In the genomic region with DNA sequence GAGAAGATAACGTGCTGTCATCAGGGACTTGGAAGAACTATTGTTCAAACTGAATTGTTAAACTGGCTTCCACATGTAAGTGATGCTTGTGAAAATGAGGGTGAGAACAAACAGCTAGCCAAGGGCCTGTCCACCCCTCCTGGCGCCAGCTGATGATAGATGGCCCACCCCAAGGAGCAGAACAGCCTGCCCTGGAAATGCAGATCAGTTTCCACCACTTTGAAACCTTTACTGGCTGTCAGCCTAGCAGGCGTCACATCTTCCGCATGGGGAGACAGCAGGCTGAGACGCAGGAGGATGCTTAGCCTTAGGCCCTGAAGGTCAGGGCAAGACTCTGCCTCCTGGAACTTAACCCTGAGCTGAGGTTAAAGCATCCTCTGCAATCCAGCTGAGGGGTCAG, we compare ENCODE assay signal across 16 cellular contexts. TPM values are rescaled to one million over a fixed set of nuclear protein-coding genes. Genes with fewer than 3 reads are reported as not detected.
A peak's percentile ranks its signal among the peaks of the same experiment; 100 is the strongest.
DNase-seq lines count a peak whose midpoint lies in the region; FAIRE-seq and TF ChIP-seq lines count a peak whose summit lies in the region.
"Had no signal": no experiment of that assay in that cellular context is flagged by ENCODE, and none has a peak within 500 bp of the region (broad histone marks: within the 10 kb centered on the region; RNA-seq: fewer than 3 reads in every experiment).

No MANE protein-coding gene starts in this region.

- peak; percentile 13 for FAIRE-seq in urothelium cell line (lab: Jason Lieb, UNC)

- no peaks in the 10 kb centered on the region for H3K36me3 ChIP-seq in H7 (replicated peaks; ENCODE audit: control insufficient read depth, insufficient read depth, low read length)
- no peaks in the 10 kb centered on the region for H3K36me3 ChIP-seq in fibroblast of lung (ENCODE audit: control insufficient read depth, insufficient read depth, low read length)
- no peaks in the 10 kb centered on the region for H3K36me3 ChIP-seq in neural progenitor cell
- H3K36me3 ChIP-seq: BLaER1, HAP-1 had no signal

- no peaks in the 10 kb centered on the region for H3K79me2 ChIP-seq in fibroblast of lung (ENCODE audit: control insufficient read depth, insufficient read depth, low read length)
- no peaks in the 10 kb centered on the region for H3K79me2 ChIP-seq in neural progenitor cell (ENCODE audit: low read depth)

- H3K4me2 ChIP-seq in fibroblast of lung (ENCODE audit: extremely low read depth, insufficient read depth, low read length) (no peak overlapping the region), neural progenitor cell (no peak overlapping the region)
- H3K4me2 ChIP-seq: BLaER1 had no signal

- H3K9me3 Mint-ChIP-seq in neural progenitor cell: no peaks in the 10 kb centered on the region
- no peaks in the 10 kb centered on the region for H3K9me3 Mint-ChIP-seq in activated CD4-positive, alpha-beta T cell treated with anti-CD3 and anti-CD28 coated beads, Interleukin-2, amount 10 ng/mL, durations not matched to agents 24 days and 14 days
- H3K9me3 Mint-ChIP-seq: CD8-positive, alpha-beta memory T cell had no signal

- no peak for TF ChIP-seq CTCF in fibroblast of lung (conservative IDR thresholded peaks at IDR 0.05 in 1 of 2, IDR thresholded peaks at IDR 0.05 in 1 of 2; ENCODE audit: low read depth in 1 of 2, low read length in 2 of 2)
- TF ChIP-seq CTCF in neural progenitor cell (IDR thresholded peaks at IDR 0.05): no peak

- intact Hi-C loops in activated CD4-positive, alpha-beta T cell treated with anti-CD3 and anti-CD28 coated beads, Interleukin-2, amount 10 ng/mL, durations not matched to agents 24 days and 14 days (cut with micrococcal nuclease): no loop called here

- H3F3A ChIP-seq in neural progenitor cell (ENCODE audit: low read depth): no peaks in the 10 kb centered on the region

- no peaks in the 10 kb centered on the region for H3K36me3 Mint-ChIP-seq in neural progenitor cell
- H3K36me3 Mint-ChIP-seq in activated CD4-positive, alpha-beta T cell treated with anti-CD3 and anti-CD28 coated beads, Interleukin-2, amount 10 ng/mL, durations not matched to agents 24 days and 14 days (ENCODE audit: low read depth): no peaks in the 10 kb centered on the region

- H4K20me1 ChIP-seq in fibroblast of lung (ENCODE audit: control insufficient read depth, extremely low read depth, insufficient read depth, low read length): no peaks in the 10 kb centered on the region
- no peaks in the 10 kb centered on the region for H4K20me1 ChIP-seq in neural progenitor cell (ENCODE audit: low read depth)
- H4K20me1 ChIP-seq: BLaER1 had no signal

- H3K4me1 ChIP-seq in fibroblast of lung (ENCODE audit: control insufficient read depth, extremely low read depth, insufficient read depth, low read length): peaks cover 9% of the 10 kb centered on the region
- no peaks in the 10 kb centered on the region for H3K4me1 ChIP-seq in neural progenitor cell

- H3K9me3 ChIP-seq in fibroblast of lung (ENCODE audit: control insufficient read depth, insufficient read depth, low read depth, low read length) (no peaks in the 10 kb centered on the region), neural progenitor cell (ENCODE audit: low read depth) (no peaks in the 10 kb centered on the region)
- H3K9me3 ChIP-seq: BLaER1, Caco-2, HAP-1 had no signal

- peaks cover 5% of the 10 kb centered on the region for H3K27me3 Mint-ChIP-seq in neural progenitor cell (ENCODE audit: insufficient read depth, low read depth)
- H3K27me3 Mint-ChIP-seq in activated CD4-positive, alpha-beta T cell treated with anti-CD3 and anti-CD28 coated beads, Interleukin-2, amount 10 ng/mL, durations not matched to agents 24 days and 14 days: no peaks in the 10 kb centered on the region

- no peaks in the 10 kb centered on the region; the same call in 1 of the 2 replicates for H3K27me3 ChIP-seq in H7 (ENCODE audit: control insufficient read depth, insufficient read depth, low read length)
- no peaks in the 10 kb centered on the region for H3K27me3 ChIP-seq in fibroblast of lung (ENCODE audit: control insufficient read depth, insufficient read depth, low read length)
- no peaks in the 10 kb centered on the region for H3K27me3 ChIP-seq in neural progenitor cell
- H3K27me3 ChIP-seq: BLaER1 had no signal

- no peak overlapping the region for H3K4me3 ChIP-seq in H7 (ENCODE audit: insufficient read depth, low read depth, low read length)
- no peak overlapping the region for H3K4me3 ChIP-seq in fibroblast of lung (replicated peaks in 1 of 4; ENCODE audit: control extremely low read depth in 1 of 4, insufficient read depth in 1 of 4, low read depth in 3 of 4, low read length in 4 of 4)
- H3K4me3 ChIP-seq in neural progenitor cell: no peak overlapping the region
- H3K4me3 ChIP-seq: BLaER1, GM23248, HAP-1 had no signal

- H3K27ac Mint-ChIP-seq in neural progenitor cell: no peak overlapping the region
- H3K27ac Mint-ChIP-seq in activated CD4-positive, alpha-beta T cell treated with anti-CD3 and anti-CD28 coated beads, Interleukin-2, amount 10 ng/mL, durations not matched to agents 24 days and 14 days: no peak overlapping the region
- H3K27ac Mint-ChIP-seq: CD8-positive, alpha-beta memory T cell had no signal

- H3K4me3 Mint-ChIP-seq in neural progenitor cell: peak overlapping the region; percentile 5
- no peak overlapping the region for H3K4me3 Mint-ChIP-seq in activated CD4-positive, alpha-beta T cell treated with anti-CD3 and anti-CD28 coated beads, Interleukin-2, amount 10 ng/mL, durations not matched to agents 24 days and 14 days
- H3K4me3 Mint-ChIP-seq: CD8-positive, alpha-beta memory T cell had no signal

- no peak overlapping the region for H3K27ac ChIP-seq in fibroblast of lung (ENCODE audit: insufficient read depth, low read length)
- no peak overlapping the region for H3K27ac ChIP-seq in neural progenitor cell
- H3K27ac ChIP-seq: BLaER1, GM23248 had no signal

- H2AFZ ChIP-seq in fibroblast of lung (ENCODE audit: low read length) (peak overlapping the region; percentile 10), neural progenitor cell (replicated peaks) (no peak overlapping the region)
- H2AFZ ChIP-seq: GM23248 had no signal

- H3K4me1 Mint-ChIP-seq in neural progenitor cell: peaks cover 3% of the 10 kb centered on the region
- H3K4me1 Mint-ChIP-seq in activated CD4-positive, alpha-beta T cell treated with anti-CD3 and anti-CD28 coated beads, Interleukin-2, amount 10 ng/mL, durations not matched to agents 24 days and 14 days: no peaks in the 10 kb centered on the region

- DNase-seq in H7 (peak; percentile 9), fibroblast of lung (ENCODE audit: low read depth in 2 of 2) (no peak), neural progenitor cell (ENCODE audit: low spot score) (no peak), urothelium cell line (ENCODE audit: low spot score) (no peak), dedifferentiated amniotic fluid mesenchymal stem cell (ENCODE audit: extremely low spot score) (no peak)
- DNase-seq in activated CD8-positive, alpha-beta memory T cell treated with anti-CD3 and anti-CD28 coated beads, Interleukin-2, amount 50 U/mL, for 4 hours: no peak
- DNase-seq in activated CD4-positive, alpha-beta T cell treated with anti-CD3 and anti-CD28 coated beads, Interleukin-2, amount 10 ng/mL, durations not matched to agents 24 days and 14 days: no peak
- DNase-seq: 8988T; AML-193; Caco-2; CD8-positive, alpha-beta memory T cell; GF-D8; GM23248 had no signal

- H3K9ac ChIP-seq in fibroblast of lung (ENCODE audit: insufficient read depth, low read length) (no peak overlapping the region), neural progenitor cell (no peak overlapping the region)
- H3K9ac ChIP-seq: BLaER1, GM23248 had no signal

RNA-seq across cellular contexts. Expression of a gene that starts 6.3 kb away (rescaled TPM):
- total RNA-seq in H7 (2014; rRNA removed; shearing (Covaris generic)): not detected in 2 replicates
- total RNA-seq in fibroblast of lung (0.51 and 0.66 TPM in 2 replicates), neural progenitor cell (ENCODE audit: low replicate concordance) (not detected in 2 replicates)
- 0.98 and 1.2 TPM in 2 replicates for polyA plus RNA-seq in fibroblast of lung
- 1.3 TPM in 2 replicates for polyA plus RNA-seq in fibroblast of lung (2012)
- not detected in 2 replicates for polyA minus RNA-seq in fibroblast of lung (ENCODE audit: low replicate concordance)
- not detected in 2 replicates for total RNA-seq in activated CD4-positive, alpha-beta T cell treated with anti-CD3 and anti-CD28 coated beads, Interleukin-2, amount 10 ng/mL, durations not matched to agents 24 days and 14 days
- total RNA-seq: CD8-positive, alpha-beta memory T cell; GM23248; HT1080 had no signal
- polyA plus RNA-seq: CD8-positive, alpha-beta memory T cell; GM23248 had no signal

RNA-seq across cellular contexts. Expression of a gene that starts 9.4 kb away (rescaled TPM):
- 28.2 and 32.3 TPM in 2 replicates for total RNA-seq in H7 (2014; rRNA removed; shearing (Covaris generic))
- total RNA-seq in fibroblast of lung (17.0 and 17.5 TPM in 2 replicates), neural progenitor cell (ENCODE audit: low replicate concordance) (22.2 and 30.3 TPM in 2 replicates)
- polyA plus RNA-seq in fibroblast of lung: 12.6 and 16.6 TPM in 2 replicates
- 11.3 and 11.8 TPM in 2 replicates for polyA plus RNA-seq in fibroblast of lung (2012)
- 1.9 and 2.6 TPM in 2 replicates for polyA minus RNA-seq in fibroblast of lung (ENCODE audit: low replicate concordance)
- total RNA-seq in activated CD4-positive, alpha-beta T cell treated with anti-CD3 and anti-CD28 coated beads, Interleukin-2, amount 10 ng/mL, durations not matched to agents 24 days and 14 days: 19.4 and 21.6 TPM in 2 replicates

RNA-seq across cellular contexts. Expression of a gene that starts 29.0 kb away (rescaled TPM):
- total RNA-seq in H7 (2014; rRNA removed; shearing (Covaris generic)): 20.9 and 22.1 TPM in 2 replicates
- total RNA-seq in fibroblast of lung (49.3 and 50.5 TPM in 2 replicates), neural progenitor cell (ENCODE audit: low replicate concordance) (5.8 and 7.7 TPM in 2 replicates)
- 9.1 and 16.9 TPM in 2 replicates for polyA plus RNA-seq in fibroblast of lung
- 11.0 and 20.3 TPM in 2 replicates for polyA plus RNA-seq in fibroblast of lung (2012)
- 22.5 and 40.8 TPM in 2 replicates for polyA minus RNA-seq in fibroblast of lung (ENCODE audit: low replicate concordance)
- total RNA-seq in activated CD4-positive, alpha-beta T cell treated with anti-CD3 and anti-CD28 coated beads, Interleukin-2, amount 10 ng/mL, durations not matched to agents 24 days and 14 days: not detected in 2 replicates
- total RNA-seq: CD8-positive, alpha-beta memory T cell; GM23248; HT1080 had no signal
- polyA plus RNA-seq: CD8-positive, alpha-beta memory T cell; GM23248 had no signal

RNA-seq across cellular contexts. Expression of a gene that starts 37.7 kb away (rescaled TPM):
- total RNA-seq in H7 (2014; rRNA removed; shearing (Covaris generic)): 0.17 TPM in 1 of 2 replicates, not detected in the other
- total RNA-seq in fibroblast of lung (not detected in 2 replicates), neural progenitor cell (ENCODE audit: low replicate concordance) (not detected in 2 replicates)
- polyA plus RNA-seq in fibroblast of lung: 0.02 TPM in 1 of 2 replicates, not detected in the other
- not detected in 2 replicates for polyA plus RNA-seq in fibroblast of lung (2012)
- polyA minus RNA-seq in fibroblast of lung (ENCODE audit: low replicate concordance): not detected in 2 replicates
- not detected in 2 replicates for total RNA-seq in activated CD4-positive, alpha-beta T cell treated with anti-CD3 and anti-CD28 coated beads, Interleukin-2, amount 10 ng/mL, durations not matched to agents 24 days and 14 days
- total RNA-seq: Caco-2; CD8-positive, alpha-beta memory T cell; GM23248; HT1080 had no signal
- polyA plus RNA-seq: CD8-positive, alpha-beta memory T cell; GM23248 had no signal

RNA-seq across cellular contexts. Expression of a gene that starts 49.1 kb away (rescaled TPM):
- 53.2 and 59.9 TPM in 2 replicates for total RNA-seq in H7 (2014; rRNA removed; shearing (Covaris generic))
- total RNA-seq in fibroblast of lung (68.4 and 90.4 TPM in 2 replicates), neural progenitor cell (ENCODE audit: low replicate concordance) (84.4 and 109 TPM in 2 replicates)
- polyA plus RNA-seq in fibroblast of lung: 89.9 and 95.3 TPM in 2 replicates
- polyA plus RNA-seq in fibroblast of lung (2012): 70.6 and 71.8 TPM in 2 replicates
- 37.3 and 39.0 TPM in 2 replicates for polyA minus RNA-seq in fibroblast of lung (ENCODE audit: low replicate concordance)
- total RNA-seq in activated CD4-positive, alpha-beta T cell treated with anti-CD3 and anti-CD28 coated beads, Interleukin-2, amount 10 ng/mL, durations not matched to agents 24 days and 14 days: 70.4 and 76.2 TPM in 2 replicates
